10 cellular contexts compared by ENCODE assay signal in genomic region chr10:101040851-101041250, GRCh38. TPM values are rescaled to one million over a fixed set of nuclear protein-coding genes. Genes with fewer than 3 reads are reported as not detected.
DNase-seq lines count a peak whose midpoint lies in the region; ATAC-seq, FAIRE-seq and TF ChIP-seq lines count a peak whose summit lies in the region.
"Had no signal": no experiment of that assay in that cellular context is flagged by ENCODE, and none has a peak within 500 bp of the region (broad histone marks: within the 10 kb centered on the region; RNA-seq: fewer than 3 reads in every experiment).

No MANE protein-coding gene starts in this region.

- no peak for TF ChIP-seq RAD21 in HCT116 (IDR thresholded peaks at IDR 0.05; ENCODE audit: low read depth)
- TF ChIP-seq RAD21 in H1 (IDR thresholded peaks at IDR 0.05 in 1 of 2, conservative IDR thresholded peaks at IDR 0.05 in 1 of 2; ENCODE audit: low read depth in 2 of 2, low read length in 2 of 2): no peak

- no peak overlapping the region for H3K18ac ChIP-seq in H1 (ENCODE audit: extremely low read depth, low read length)

- H3K27ac ChIP-seq in HCT116 (ENCODE audit: low read depth, low read length) (peak overlapping the region; percentile 84; the same call in 1 of the 2 replicates), H1 (ENCODE audit: low read depth, low read length) (no peak overlapping the region), spleen (peak overlapping the region in 2 of 8 donors; percentile 6 to 88)

- H3K23ac ChIP-seq in H1 (ENCODE audit: insufficient read length): no peak overlapping the region

- H4K5ac ChIP-seq in H1 (ENCODE audit: insufficient read length, low read depth, low read length): no peak overlapping the region

- no peaks in the 10 kb centered on the region for H3K9me2 ChIP-seq in HCT116 (ENCODE audit: insufficient read depth)

- no peaks in the 10 kb centered on the region for H3K9me3 ChIP-seq in HCT116 (ENCODE audit: control insufficient read depth in 1 of 2, insufficient read depth in 1 of 2, low read depth in 1 of 2, low read length in 2 of 2)
- no peaks in the 10 kb centered on the region for H3K9me3 ChIP-seq in H1 (ENCODE audit: insufficient read depth in 2 of 2, low read depth in 1 of 2, low read length in 1 of 2)
- no peaks in the 10 kb centered on the region for H3K9me3 ChIP-seq in spleen

- intact Hi-C loops in activated CD4-positive, alpha-beta T cell treated with anti-CD3 and anti-CD28 coated beads, Interleukin-2, amount 10 ng/mL, durations not matched to agents 24 days and 14 days (cut with micrococcal nuclease): loop anchor here (1.0 to 10.0 kb wide), 3 partner anchors 27 to 174 kb away; no protein-coding TSS in a partner anchor
- intact Hi-C loops in HCT116 (cut with micrococcal nuclease): loop anchor here (1.0 to 2.0 kb wide), 3 partner anchors 25 to 172 kb away; no protein-coding TSS in a partner anchor
- intact Hi-C loops in spleen (cut with DNase I; ENCODE audit: low total_unique reads): no loop called here

- no peaks in the 10 kb centered on the region for H4K20me1 ChIP-seq in HCT116 (ENCODE audit: insufficient read depth)
- H4K20me1 ChIP-seq in H1 (replicated peaks in 1 of 2; ENCODE audit: control insufficient read depth in 1 of 2, insufficient read depth in 2 of 2, low read length in 2 of 2): peaks cover 0 to 1% of the 10 kb centered on the region in 2 experiments

- H3K27me3 ChIP-seq in HCT116 (ENCODE audit: insufficient read depth, low read length): no peaks in the 10 kb centered on the region
- peaks cover 7 to 22% (median 19%) of the 10 kb centered on the region in 4 experiments for H3K27me3 ChIP-seq in H1 (replicated peaks in 1 of 4; ENCODE audit: control insufficient read depth in 3 of 4, extremely low read depth in 1 of 4, insufficient read depth in 3 of 4, low read length in 3 of 4)
- no peaks in the 10 kb centered on the region for H3K27me3 ChIP-seq in spleen (replicated peaks in 1 of 7)

- TF ChIP-seq EP300 in H1 (IDR thresholded peaks at IDR 0.05; ENCODE audit: borderline replicate concordance in 1 of 2, low read depth in 2 of 2, low read length in 2 of 2): no peak

- WGBS in H1 (ENCODE audit: extremely low coverage in 1 of 2, insufficient coverage in 1 of 2, insufficient read length in 1 of 2, insufficient replicate concordance in 2 of 2, low coverage in 1 of 2, low lambda C conversion rate in 2 of 2, missing lambda C conversion rate in 1 of 2), 2 experiments: 54% methylated on average over 2 of the region's 2 CpGs; no CpG with 5 or more reads in 1 of the 2 experiments
- 27 to 66% (median 41%) methylated on average over 2 of the region's 2 CpGs for WGBS in spleen, 5 donors

- H2BK15ac ChIP-seq in H1 (ENCODE audit: low read length): no peak overlapping the region

- H3K4ac ChIP-seq in H1 (replicated peaks; ENCODE audit: insufficient read length, low read depth, low read length): no peak overlapping the region

- H3K79me1 ChIP-seq in H1 (ENCODE audit: low read depth, low read length): no peaks in the 10 kb centered on the region

- H3K4me3 Mint-ChIP-seq in activated CD4-positive, alpha-beta T cell treated with anti-CD3 and anti-CD28 coated beads, Interleukin-2, amount 10 ng/mL, durations not matched to agents 24 days and 14 days: no peak overlapping the region

- ATAC-seq in HCT116: no peak

- no peak overlapping the region for H2BK120ac ChIP-seq in H1 (replicated peaks; ENCODE audit: low read depth, low read length)

- H2BK20ac ChIP-seq in H1 (ENCODE audit: low read length): no peak overlapping the region

- POLR2A ChIA-PET in HCT116 (lab: Charles Lee) (interaction anchor here (0.7 to 2.5 kb wide), 5 partner anchors 10 to 101 kb away, joined by 4 to 12 read pairs (median 6); partner anchors contain the start of genes KAZALD1, PDZD7, SFXN3 and TLX1), H1 (lab: Charles Lee; ENCODE audit: partially characterized antibody) (interaction anchor here (0.9 to 1.3 kb wide), 3 partner anchors 9 to 22 kb away, joined by 3 to 4 read pairs (median 4); partner anchors contain the start of genes KAZALD1 and SFXN3)

- H4K91ac ChIP-seq in H1 (replicated peaks; ENCODE audit: insufficient read length, low read length): no peak overlapping the region

- peaks cover 35% of the 10 kb centered on the region for H3K36me3 Mint-ChIP-seq in activated CD4-positive, alpha-beta T cell treated with anti-CD3 and anti-CD28 coated beads, Interleukin-2, amount 10 ng/mL, durations not matched to agents 24 days and 14 days (ENCODE audit: low read depth)

- H4K8ac ChIP-seq in H1 (ENCODE audit: extremely low read depth, insufficient read depth, low read length): peak overlapping the region; percentile 25; the same call in 1 of the 2 replicates

- H3K4me3 ChIP-seq in HCT116 (replicated peaks in 1 of 2; ENCODE audit: low read depth in 1 of 2, low read length in 2 of 2): no peak overlapping the region
- no peak overlapping the region for H3K4me3 ChIP-seq in H1 (ENCODE audit: extremely low read depth in 1 of 4, insufficient read depth in 2 of 4, low read depth in 3 of 4, low read length in 4 of 4)
- H3K4me3 ChIP-seq in spleen: no peak overlapping the region

- peaks cover 19% of the 10 kb centered on the region for H3K4me1 Mint-ChIP-seq in activated CD4-positive, alpha-beta T cell treated with anti-CD3 and anti-CD28 coated beads, Interleukin-2, amount 10 ng/mL, durations not matched to agents 24 days and 14 days

- H3K56ac ChIP-seq in H1 (replicated peaks; ENCODE audit: insufficient read length, low read depth, low read length): no peak overlapping the region

- peak overlapping the region; percentile 24; the same call in 1 of the 2 replicates for H3K9ac ChIP-seq in HCT116 (ENCODE audit: low read length)
- H3K9ac ChIP-seq in H1 (replicated peaks in 1 of 4; ENCODE audit: extremely low read depth in 1 of 4, low read depth in 3 of 4, low read length in 3 of 4): no peak overlapping the region

- CTCF ChIA-PET in HCT116 (lab: Charles Lee) (interaction anchor here (0.7 to 5.4 kb wide), 18 partner anchors 10 to 173 kb away, joined by 3 to 118 read pairs (median 10); partner anchors contain the start of genes KAZALD1, PDZD7 and SFXN3), H1 (lab: Charles Lee; ENCODE audit: partially characterized antibody) (interaction anchor here (0.6 to 51.8 kb wide), 23 partner anchors 14 to 447 kb away, joined by 3 to 2176 read pairs (median 4); partner anchors contain the start of genes KAZALD1, LBX1, PDZD7 and SFXN3)

- RAD21 ChIA-PET in HCT116 (lab: Charles Lee; ENCODE audit: low non-redundant PET in 1 of 2, low total read pairs in 2 of 2, uncharacterized antibody in 2 of 2, unreplicated experiment in 2 of 2): interaction anchor here (0.6 to 3.3 kb wide), 11 partner anchors 9 to 174 kb away, joined by 3 to 23 read pairs (median 5); no protein-coding TSS in a partner anchor

- peaks cover 13% of the 10 kb centered on the region for H3K27me3 Mint-ChIP-seq in activated CD4-positive, alpha-beta T cell treated with anti-CD3 and anti-CD28 coated beads, Interleukin-2, amount 10 ng/mL, durations not matched to agents 24 days and 14 days

- FAIRE-seq in H1 (lab: Jason Lieb, UNC): no peak

- no peaks in the 10 kb centered on the region for H3K9me3 Mint-ChIP-seq in activated CD4-positive, alpha-beta T cell treated with anti-CD3 and anti-CD28 coated beads, Interleukin-2, amount 10 ng/mL, durations not matched to agents 24 days and 14 days
- H3K9me3 Mint-ChIP-seq: CD14-positive monocyte had no signal

- H3K27ac Mint-ChIP-seq in activated CD4-positive, alpha-beta T cell treated with anti-CD3 and anti-CD28 coated beads, Interleukin-2, amount 10 ng/mL, durations not matched to agents 24 days and 14 days: peak overlapping the region; percentile 36

- TF ChIP-seq POLR2A in HCT116 (IDR thresholded peaks at IDR 0.05; ENCODE audit: borderline replicate concordance, extremely low read depth, insufficient read depth, insufficient read length) (no peak), H1 (IDR thresholded peaks at IDR 0.05; ENCODE audit: control extremely low read depth in 1 of 2, low read depth in 2 of 2, low read length in 2 of 2) (no peak), spleen (IDR thresholded peaks at IDR 0.05) (no peak)

- H2BK5ac ChIP-seq in H1 (ENCODE audit: low read depth, low read length): no peak overlapping the region

- BruUV-seq in HCT116 (replicated peaks; lab: Mats Ljungman, UMichigan): no TSS peak

- no peak overlapping the region for H2BK12ac ChIP-seq in H1 (ENCODE audit: low read depth, low read length)

- DNase-seq in activated CD4-positive, alpha-beta T cell treated with anti-CD3 and anti-CD28 coated beads, Interleukin-2, amount 10 ng/mL, durations not matched to agents 24 days and 14 days: no peak
- no peak for DNase-seq in activated CD4-positive, alpha-beta T cell treated with anti-CD3 and anti-CD28 coated beads for 48 hours
- DNase-seq in HCT116 (ENCODE audit: low read depth, low spot score) (no peak), H1 (ENCODE audit: low read depth in 1 of 2, low spot score in 2 of 2) (no peak), spleen (peak; percentile 71), cerebellar cortex (ENCODE audit: low spot score) (no peak), NCI-H345 treated with DMSO at 0.1 percent for 48 hours (lab: John Stamatoyannopoulos, UW; ENCODE audit: unreplicated experiment) (no peak), AG20443 (ENCODE audit: low spot score) (no peak)
- DNase-seq: NCI-H2029 treated with DMSO at 0.1 percent for 48 hours had no signal

- no peak overlapping the region for H2AFZ ChIP-seq in HCT116 (ENCODE audit: low read depth, low read length, poor library complexity, severe bottlenecking)
- H2AFZ ChIP-seq in H1 (ENCODE audit: low read length): no peak overlapping the region

- H3K79me2 ChIP-seq in HCT116 (ENCODE audit: insufficient read depth, low read length) (peaks cover 15% of the 10 kb centered on the region; the same call in 1 of the 2 replicates), H1 (ENCODE audit: control insufficient read depth in 1 of 2, insufficient read depth in 2 of 2, low read length in 2 of 2) (no peaks in the 10 kb centered on the region)

- peaks cover 14 to 30% of the 10 kb centered on the region in 2 experiments for H3K36me3 ChIP-seq in HCT116 (ENCODE audit: control insufficient read depth in 1 of 2, insufficient read depth in 2 of 2, low read length in 2 of 2)
- no peaks in the 10 kb centered on the region for H3K36me3 ChIP-seq in H1 (ENCODE audit: control insufficient read depth in 2 of 4, insufficient read depth in 4 of 4, low read length in 3 of 4)
- peaks cover 5 to 48% (median 40%) of the 10 kb centered on the region in 6 donors for H3K36me3 ChIP-seq in spleen

- no peak overlapping the region for H3K14ac ChIP-seq in H1 (ENCODE audit: insufficient read length)

- TF ChIP-seq CTCF in HCT116 (IDR thresholded peaks at IDR 0.05 in 2 of 3, conservative IDR thresholded peaks at IDR 0.05 in 1 of 3; ENCODE audit: borderline replicate concordance in 1 of 3, insufficient read depth in 1 of 3, low read depth in 2 of 3, low read length in 2 of 3) (no peak), H1 (IDR thresholded peaks at IDR 0.05; ENCODE audit: control extremely low read depth in 1 of 3, insufficient read depth in 1 of 3, low read depth in 1 of 3, low read length in 3 of 3) (no peak), spleen (IDR thresholded peaks at IDR 0.05 in 8 of 11, conservative IDR thresholded peaks at IDR 0.05 in 3 of 11) (no peak)

- no peak overlapping the region for H2AK5ac ChIP-seq in H1 (ENCODE audit: low read depth, low read length)

- H3K23me2 ChIP-seq in H1 (ENCODE audit: low read depth, low read length): no peaks in the 10 kb centered on the region

- peak overlapping the region; percentile 82; the same call in 1 of the 2 replicates for H3K4me2 ChIP-seq in HCT116 (ENCODE audit: low read length)
- no peak overlapping the region for H3K4me2 ChIP-seq in H1 (ENCODE audit: insufficient read depth in 1 of 2, low read depth in 2 of 2, low read length in 2 of 2)

- H3K4me1 ChIP-seq in HCT116 (ENCODE audit: control insufficient read depth in 1 of 2, insufficient read depth in 2 of 2, low read length in 2 of 2): peaks cover 26 to 33% of the 10 kb centered on the region in 2 experiments
- peaks cover 0 to 11% (median 3%) of the 10 kb centered on the region in 4 experiments; a peak in 3 of 7 replicates for H3K4me1 ChIP-seq in H1 (replicated peaks in 1 of 4; ENCODE audit: control insufficient read depth in 3 of 4, insufficient read depth in 4 of 4, low read length in 3 of 4)
- H3K4me1 ChIP-seq in spleen: peaks cover 15 to 32% (median 25%) of the 10 kb centered on the region in 6 donors

RNA-seq across cellular contexts. Expression of gene SFXN3, which starts 9.8 kb away (rescaled TPM):
- 36.0 and 37.3 TPM in 2 replicates for total RNA-seq in activated CD4-positive, alpha-beta T cell treated with anti-CD3 and anti-CD28 coated beads, Interleukin-2, amount 10 ng/mL, durations not matched to agents 24 days and 14 days
- 52.5 TPM for total RNA-seq in HCT116 (2021; ENCODE audit: unreplicated experiment)
- 54.6 and 59.3 TPM in 2 replicates for polyA plus RNA-seq in HCT116 (2012)
- total RNA-seq in H1 (2021; fragmentation: NEBNext Ultra II Directional; extraction: Animal tissue kit (Norgen Biotek cat#: 25700)): 2.8 and 3.1 TPM in 2 replicates
- polyA plus RNA-seq in H1 (2011; rRNA removed): 2.6 and 3.0 TPM in 2 replicates
- polyA plus RNA-seq in H1 (2011; cell fraction: cytosol; rRNA removed): 4.4 TPM
- polyA plus RNA-seq in H1 (2011; cell fraction: nucleus; rRNA removed): 7.8 TPM
- 1.7 to 2.2 TPM (median 2.0 TPM) in 4 replicates for polyA plus RNA-seq in H1 (2012, experiment 1 of 2)
- 1.5 TPM for polyA plus RNA-seq in H1 (2012, experiment 2 of 2)
- polyA plus RNA-seq in H1 (2013, experiment 1 of 2): 2.6 TPM
- polyA plus RNA-seq in H1 (2013, experiment 2 of 2): 2.5 TPM
- 7.1 and 7.3 TPM in 2 replicates for polyA minus RNA-seq in H1 (2011; rRNA and poly(A)+ RNA removed)
- 0.88 TPM for polyA minus RNA-seq in H1 (2011; cell fraction: cytosol; rRNA and poly(A)+ RNA removed)
- 4.6 TPM for polyA minus RNA-seq in H1 (2011; cell fraction: nucleus; rRNA and poly(A)+ RNA removed)
- 10 to 100 TPM; 35.6 to 70.0 (median 44.3) TPM for total RNA-seq in spleen
- polyA plus RNA-seq in spleen: 10 to 100 TPM in 2 of 3 donors, 1 to 10 TPM in 1; 7.9 to 16.6 (median 10.8) TPM

RNA-seq across cellular contexts. Expression of gene PDZD7, which starts 9.9 kb away (rescaled TPM):
- 0.38 and 0.93 TPM in 2 replicates for total RNA-seq in activated CD4-positive, alpha-beta T cell treated with anti-CD3 and anti-CD28 coated beads, Interleukin-2, amount 10 ng/mL, durations not matched to agents 24 days and 14 days
- total RNA-seq in HCT116 (2021; ENCODE audit: unreplicated experiment): 6.1 TPM
- 4.8 and 6.1 TPM in 2 replicates for polyA plus RNA-seq in HCT116 (2012)
- total RNA-seq in H1 (2021; fragmentation: NEBNext Ultra II Directional; extraction: Animal tissue kit (Norgen Biotek cat#: 25700)): 0.88 and 1.1 TPM in 2 replicates
- polyA plus RNA-seq in H1 (2011; rRNA removed): 1.6 and 1.7 TPM in 2 replicates
- 2.2 TPM for polyA plus RNA-seq in H1 (2011; cell fraction: cytosol; rRNA removed)
- 7.2 TPM for polyA plus RNA-seq in H1 (2011; cell fraction: nucleus; rRNA removed)
- 1.2 to 2.1 TPM (median 1.6 TPM) in 4 replicates for polyA plus RNA-seq in H1 (2012, experiment 1 of 2)
- polyA plus RNA-seq in H1 (2012, experiment 2 of 2): 1.0 TPM
- 0.97 TPM for polyA plus RNA-seq in H1 (2013, experiment 1 of 2)
- polyA plus RNA-seq in H1 (2013, experiment 2 of 2): 0.72 TPM
- polyA minus RNA-seq in H1 (2011; rRNA and poly(A)+ RNA removed): 0.85 and 1.5 TPM in 2 replicates
- polyA minus RNA-seq in H1 (2011; cell fraction: cytosol; rRNA and poly(A)+ RNA removed): 2.6 TPM
- polyA minus RNA-seq in H1 (2011; cell fraction: nucleus; rRNA and poly(A)+ RNA removed): 3.9 TPM
- 1 to 10 TPM in 5 of 7 donors, under 1 TPM in 2; 0.42 to 2.3 (median 1.6) TPM for total RNA-seq in spleen
- under 1 TPM; 0.17 to 0.77 (median 0.30) TPM for polyA plus RNA-seq in spleen
- polyA plus RNA-seq: CD14-positive monocyte had no signal

RNA-seq across cellular contexts. Expression of gene KAZALD1, which starts 20.9 kb away (rescaled TPM):
- 0.78 and 0.79 TPM in 2 replicates for total RNA-seq in activated CD4-positive, alpha-beta T cell treated with anti-CD3 and anti-CD28 coated beads, Interleukin-2, amount 10 ng/mL, durations not matched to agents 24 days and 14 days
- total RNA-seq in HCT116 (2021; ENCODE audit: unreplicated experiment) (16.0 TPM), spleen (10 to 100 TPM; 15.1 to 67.3 (median 57.3) TPM)
- polyA plus RNA-seq in HCT116 (2012): 8.1 and 9.4 TPM in 2 replicates
- total RNA-seq in H1 (2021; fragmentation: NEBNext Ultra II Directional; extraction: Animal tissue kit (Norgen Biotek cat#: 25700)): 0.84 and 1.9 TPM in 2 replicates
- polyA plus RNA-seq in H1 (2011; rRNA removed) (0.65 and 1.1 TPM in 2 replicates), spleen (10 to 100 TPM; 11.6 to 32.5 (median 15.5) TPM)
- 0.97 TPM for polyA plus RNA-seq in H1 (2011; cell fraction: cytosol; rRNA removed)
- 2.2 TPM for polyA plus RNA-seq in H1 (2011; cell fraction: nucleus; rRNA removed)
- 0.84 to 1.2 TPM (median 1.1 TPM) in 4 replicates for polyA plus RNA-seq in H1 (2012, experiment 1 of 2)
- 0.28 TPM for polyA plus RNA-seq in H1 (2012, experiment 2 of 2)
- polyA plus RNA-seq in H1 (2013, experiment 1 of 2): 1.0 TPM
- polyA plus RNA-seq in H1 (2013, experiment 2 of 2): 1.1 TPM
- 0.76 and 1.0 TPM in 2 replicates for polyA minus RNA-seq in H1 (2011; rRNA and poly(A)+ RNA removed)
- 0.81 TPM for polyA minus RNA-seq in H1 (2011; cell fraction: cytosol; rRNA and poly(A)+ RNA removed)
- 3.6 TPM for polyA minus RNA-seq in H1 (2011; cell fraction: nucleus; rRNA and poly(A)+ RNA removed)

RNA-seq across cellular contexts. Expression of gene LZTS2, which starts 41.2 kb away (rescaled TPM):
- total RNA-seq in activated CD4-positive, alpha-beta T cell treated with anti-CD3 and anti-CD28 coated beads, Interleukin-2, amount 10 ng/mL, durations not matched to agents 24 days and 14 days: 21.8 and 22.7 TPM in 2 replicates
- 93.0 TPM for total RNA-seq in HCT116 (2021; ENCODE audit: unreplicated experiment)
- 75.6 and 78.8 TPM in 2 replicates for polyA plus RNA-seq in HCT116 (2012)
- 75.7 and 79.3 TPM in 2 replicates for total RNA-seq in H1 (2021; fragmentation: NEBNext Ultra II Directional; extraction: Animal tissue kit (Norgen Biotek cat#: 25700))
- polyA plus RNA-seq in H1 (2011; rRNA removed): 99.5 and 161 TPM in 2 replicates
- 84.1 TPM for polyA plus RNA-seq in H1 (2011; cell fraction: cytosol; rRNA removed)
- 198 TPM for polyA plus RNA-seq in H1 (2011; cell fraction: nucleus; rRNA removed)
- polyA plus RNA-seq in H1 (2012, experiment 1 of 2): 34.9 to 80.3 TPM (median 70.1 TPM) in 4 replicates
- 71.2 TPM for polyA plus RNA-seq in H1 (2012, experiment 2 of 2)
- 61.8 TPM for polyA plus RNA-seq in H1 (2013, experiment 1 of 2)
- 57.5 TPM for polyA plus RNA-seq in H1 (2013, experiment 2 of 2)
- 25.8 and 26.7 TPM in 2 replicates for polyA minus RNA-seq in H1 (2011; rRNA and poly(A)+ RNA removed)
- polyA minus RNA-seq in H1 (2011; cell fraction: cytosol; rRNA and poly(A)+ RNA removed): 45.7 TPM
- polyA minus RNA-seq in H1 (2011; cell fraction: nucleus; rRNA and poly(A)+ RNA removed): 51.4 TPM
- total RNA-seq in spleen: 10 to 100 TPM; 40.9 to 76.6 (median 56.9) TPM
- 10 to 100 TPM; 21.8 to 55.3 (median 25.9) TPM for polyA plus RNA-seq in spleen

RNA-seq across cellular contexts. Expression of gene TWNK, which starts 53.5 kb away (rescaled TPM):
- 41.1 and 42.1 TPM in 2 replicates for total RNA-seq in activated CD4-positive, alpha-beta T cell treated with anti-CD3 and anti-CD28 coated beads, Interleukin-2, amount 10 ng/mL, durations not matched to agents 24 days and 14 days
- total RNA-seq in HCT116 (2021; ENCODE audit: unreplicated experiment): 42.1 TPM
- 39.7 and 42.4 TPM in 2 replicates for polyA plus RNA-seq in HCT116 (2012)
- total RNA-seq in H1 (2021; fragmentation: NEBNext Ultra II Directional; extraction: Animal tissue kit (Norgen Biotek cat#: 25700)): 32.5 and 34.9 TPM in 2 replicates
- 15.4 TPM in 2 replicates for polyA plus RNA-seq in H1 (2011; rRNA removed)
- 18.2 TPM for polyA plus RNA-seq in H1 (2011; cell fraction: cytosol; rRNA removed)
- 18.3 TPM for polyA plus RNA-seq in H1 (2011; cell fraction: nucleus; rRNA removed)
- polyA plus RNA-seq in H1 (2012, experiment 1 of 2): 27.7 to 35.2 TPM (median 32.6 TPM) in 4 replicates
- polyA plus RNA-seq in H1 (2012, experiment 2 of 2): 9.5 TPM
- 17.1 TPM for polyA plus RNA-seq in H1 (2013, experiment 1 of 2)
- polyA plus RNA-seq in H1 (2013, experiment 2 of 2): 16.0 TPM
- 29.8 and 30.7 TPM in 2 replicates for polyA minus RNA-seq in H1 (2011; rRNA and poly(A)+ RNA removed)
- polyA minus RNA-seq in H1 (2011; cell fraction: cytosol; rRNA and poly(A)+ RNA removed): 8.3 TPM
- polyA minus RNA-seq in H1 (2011; cell fraction: nucleus; rRNA and poly(A)+ RNA removed): 17.7 TPM
- 1 to 10 TPM; 5.6 to 9.4 (median 8.5) TPM for total RNA-seq in spleen
- polyA plus RNA-seq in spleen: 1 to 10 TPM; 7.4 to 9.9 (median 7.9) TPM
